In genomic region chrX:132390817-132391216, GRCh38 we compare ENCODE assay signal across 9 cellular contexts.
"Had no signal": no experiment of that assay in that cellular context is flagged by ENCODE, and none has a peak within 500 bp of the region (broad histone marks: within the 10 kb centered on the region; RNA-seq: fewer than 3 reads in every experiment).

No MANE protein-coding gene starts in this region.

- H2AFZ ChIP-seq: GM23248 had no signal

- H3K4me3 ChIP-seq: GM23248, HAP-1, K562 had no signal

- H3K9ac ChIP-seq: GM23248 had no signal

- H3K4me3 Mint-ChIP-seq: HFFc6 had no signal

- DNase-seq: GM23248, GOT3, H7, HFFc6, IMR-90 had no signal

- FAIRE-seq: K562 had no signal

- H3K36me3 ChIP-seq: HAP-1 had no signal

- H3K27ac Mint-ChIP-seq: HFFc6 had no signal

- ATAC-seq: HCT116, K562 had no signal

- H3K9me3 Mint-ChIP-seq: HFFc6 had no signal

- H3K27ac ChIP-seq: GM23248, HL-60 had no signal

- H3K9me3 ChIP-seq: HAP-1 had no signal
